In the genomic region with DNA sequence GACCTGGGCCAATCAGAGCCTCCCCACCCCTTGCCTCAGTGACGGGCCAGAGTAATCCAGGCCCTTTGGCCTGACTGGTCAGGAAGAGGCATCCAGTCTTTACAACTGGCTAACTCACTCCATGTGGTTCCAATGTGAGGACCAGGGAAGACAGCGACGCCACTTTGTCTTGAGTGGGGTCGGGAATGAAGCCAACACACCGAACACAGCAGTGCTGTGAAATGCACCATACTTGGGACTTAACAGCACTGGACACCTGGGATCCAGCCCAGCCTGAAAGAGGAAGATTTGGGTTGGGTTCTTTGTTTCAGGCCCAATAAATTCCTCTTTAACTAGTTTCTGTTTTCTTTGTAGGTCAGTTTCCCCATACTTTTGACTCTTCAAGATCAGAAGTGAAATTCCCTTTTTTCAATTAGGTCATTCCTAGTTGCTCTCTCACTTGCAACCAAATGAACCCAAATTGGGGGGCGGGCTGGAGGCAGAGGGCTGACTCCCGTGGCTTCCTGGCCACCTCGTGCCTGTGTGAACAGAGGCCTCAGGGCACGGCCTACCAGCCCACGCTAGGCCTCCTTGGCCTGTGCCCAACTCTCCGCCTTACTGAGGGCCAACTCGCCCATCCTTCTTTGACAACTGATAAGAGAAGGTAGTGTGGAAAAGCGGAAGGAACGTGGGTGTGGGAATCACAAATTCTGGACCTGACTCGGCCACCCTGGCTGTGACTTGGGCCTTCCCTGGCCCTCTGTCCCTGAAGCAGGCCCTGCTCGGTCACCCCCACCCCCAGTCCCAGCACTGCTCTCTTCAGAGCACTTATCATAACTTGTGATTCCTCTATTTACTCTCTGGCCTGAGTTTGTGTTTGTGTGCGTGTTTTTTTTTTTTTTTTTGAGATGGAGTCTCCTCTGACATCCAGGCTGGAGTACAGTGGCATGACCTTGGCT, we compare ENCODE assay signal across 1 cellular context.
TF ChIP-seq lines count a peak whose summit lies in the region.

No MANE protein-coding gene starts in this region.

TF ChIP-seq in GM12878, 131 proteins besides CTCF, POLR2A, EP300 and RAD21:
- peak; percentile 71 for TF ChIP-seq ZNF687 (IDR thresholded peaks at IDR 0.05)
- TF ChIP-seq, protein P1, sequence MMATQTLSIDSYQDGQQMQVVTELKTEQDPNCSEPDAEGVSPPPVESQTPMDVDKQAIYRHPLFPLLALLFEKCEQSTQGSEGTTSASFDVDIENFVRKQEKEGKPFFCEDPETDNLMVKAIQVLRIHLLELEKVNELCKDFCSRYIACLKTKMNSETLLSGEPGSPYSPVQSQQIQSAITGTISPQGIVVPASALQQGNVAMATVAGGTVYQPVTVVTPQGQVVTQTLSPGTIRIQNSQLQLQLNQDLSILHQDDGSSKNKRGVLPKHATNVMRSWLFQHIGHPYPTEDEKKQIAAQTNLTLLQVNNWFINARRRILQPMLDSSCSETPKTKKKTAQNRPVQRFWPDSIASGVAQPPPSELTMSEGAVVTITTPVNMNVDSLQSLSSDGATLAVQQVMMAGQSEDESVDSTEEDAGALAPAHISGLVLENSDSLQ (IDR thresholded peaks at IDR 0.05): no peak
- TF ChIP-seq IKZF2 (IDR thresholded peaks at IDR 0.05): no peak
- no peak for TF ChIP-seq NFYA (IDR thresholded peaks at IDR 0.05; ENCODE audit: borderline replicate concordance, low read depth, low read length)
- TF ChIP-seq POLR2AphosphoS5 (IDR thresholded peaks at IDR 0.05; ENCODE audit: low read length): no peak
- no peak for TF ChIP-seq SUZ12 (IDR thresholded peaks at IDR 0.05; ENCODE audit: unreplicated experiment)
- no peak for TF ChIP-seq SMARCA5 (IDR thresholded peaks at IDR 0.05)
- TF ChIP-seq KDM1A (IDR thresholded peaks at IDR 0.05; ENCODE audit: borderline replicate concordance): no peak
- peak; percentile 43; the same call in 1 of the 2 replicates for TF ChIP-seq IKZF1 (conservative IDR thresholded peaks at IDR 0.05)
- TF ChIP-seq YY1 (IDR thresholded peaks at IDR 0.05; ENCODE audit: low read depth, low read length): no peak
- no peak for TF ChIP-seq GABPA (IDR thresholded peaks at IDR 0.05; ENCODE audit: low read depth)
- TF ChIP-seq STAT3 (IDR thresholded peaks at IDR 0.05; ENCODE audit: low read depth, low read length): no peak
- TF ChIP-seq SIN3A (IDR thresholded peaks at IDR 0.05; ENCODE audit: low read depth, low read length): no peak
- no peak for TF ChIP-seq SP1 (IDR thresholded peaks at IDR 0.05; ENCODE audit: low read depth, low read length)
- TF ChIP-seq, protein P2, sequence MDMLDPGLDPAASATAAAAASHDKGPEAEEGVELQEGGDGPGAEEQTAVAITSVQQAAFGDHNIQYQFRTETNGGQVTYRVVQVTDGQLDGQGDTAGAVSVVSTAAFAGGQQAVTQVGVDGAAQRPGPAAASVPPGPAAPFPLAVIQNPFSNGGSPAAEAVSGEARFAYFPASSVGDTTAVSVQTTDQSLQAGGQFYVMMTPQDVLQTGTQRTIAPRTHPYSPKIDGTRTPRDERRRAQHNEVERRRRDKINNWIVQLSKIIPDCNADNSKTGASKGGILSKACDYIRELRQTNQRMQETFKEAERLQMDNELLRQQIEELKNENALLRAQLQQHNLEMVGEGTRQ (IDR thresholded peaks at IDR 0.05; ENCODE audit: borderline replicate concordance, low read depth, low read length): no peak
- no peak for TF ChIP-seq BACH1 (IDR thresholded peaks at IDR 0.05; ENCODE audit: borderline replicate concordance)
